1 cellular context compared by ENCODE assay signal in the genomic region with DNA sequence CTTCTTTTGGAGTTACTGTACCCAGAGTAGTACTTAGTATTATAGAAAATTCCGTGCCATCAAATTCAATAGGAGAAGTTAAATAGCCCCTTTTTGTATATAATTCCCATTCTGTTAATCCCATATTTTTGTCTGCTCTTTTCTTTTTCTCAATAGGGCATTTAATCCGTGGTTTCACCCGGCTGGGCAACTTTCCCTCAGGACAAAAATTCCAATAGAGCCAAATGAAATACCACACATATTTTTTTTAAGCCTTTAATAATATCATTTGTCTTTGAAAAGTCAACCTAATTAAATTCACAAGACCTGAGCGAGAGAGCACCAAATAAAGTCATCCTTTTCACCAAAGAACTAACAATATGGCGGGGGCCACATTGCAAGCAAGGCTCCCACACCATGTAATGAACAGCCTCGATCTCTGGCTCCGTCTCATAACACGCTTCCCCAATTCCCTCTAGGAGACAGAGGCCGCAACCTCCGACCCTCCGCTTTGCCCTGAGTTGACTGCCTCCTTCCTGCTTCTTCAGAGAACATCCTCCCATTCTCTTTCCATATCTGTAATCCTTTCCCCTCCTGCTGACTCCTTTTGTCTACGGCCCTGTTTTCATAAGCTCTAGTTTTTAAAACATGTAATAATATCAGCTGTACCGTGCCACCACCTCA.
TF ChIP-seq lines count a peak whose summit lies in the region.

No MANE protein-coding gene starts in this region.

TF ChIP-seq in GM12878, 131 proteins besides CTCF, POLR2A, EP300 and RAD21:
- no peak for TF ChIP-seq BCL11A (IDR thresholded peaks at IDR 0.05; ENCODE audit: low read depth, low read length)
- TF ChIP-seq MYC (IDR thresholded peaks at IDR 0.05; ENCODE audit: insufficient read depth, insufficient read length, insufficient replicate concordance, low read length, severe bottlenecking) = no peak
- TF ChIP-seq FOXM1 (IDR thresholded peaks at IDR 0.05; ENCODE audit: low read depth, low read length) = no peak
- no peak for TF ChIP-seq POU2F2 (IDR thresholded peaks at IDR 0.05; ENCODE audit: borderline replicate concordance, low read depth, low read length)
- TF ChIP-seq, protein P1, sequence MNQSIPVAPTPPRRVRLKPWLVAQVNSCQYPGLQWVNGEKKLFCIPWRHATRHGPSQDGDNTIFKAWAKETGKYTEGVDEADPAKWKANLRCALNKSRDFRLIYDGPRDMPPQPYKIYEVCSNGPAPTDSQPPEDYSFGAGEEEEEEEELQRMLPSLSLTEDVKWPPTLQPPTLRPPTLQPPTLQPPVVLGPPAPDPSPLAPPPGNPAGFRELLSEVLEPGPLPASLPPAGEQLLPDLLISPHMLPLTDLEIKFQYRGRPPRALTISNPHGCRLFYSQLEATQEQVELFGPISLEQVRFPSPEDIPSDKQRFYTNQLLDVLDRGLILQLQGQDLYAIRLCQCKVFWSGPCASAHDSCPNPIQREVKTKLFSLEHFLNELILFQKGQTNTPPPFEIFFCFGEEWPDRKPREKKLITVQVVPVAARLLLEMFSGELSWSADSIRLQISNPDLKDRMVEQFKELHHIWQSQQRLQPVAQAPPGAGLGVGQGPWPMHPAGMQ (IDR thresholded peaks at IDR 0.05; ENCODE audit: borderline replicate concordance) = no peak
- no peak for TF ChIP-seq ASH2L (IDR thresholded peaks at IDR 0.05; ENCODE audit: borderline replicate concordance, low read depth)
- no peak for TF ChIP-seq CREB1 (IDR thresholded peaks at IDR 0.05; ENCODE audit: low read depth)
- no peak for TF ChIP-seq BHLHE40 (IDR thresholded peaks at IDR 0.05; ENCODE audit: borderline replicate concordance in 1 of 2, low read depth in 2 of 2, low read length in 1 of 2)
- TF ChIP-seq ZSCAN29 (IDR thresholded peaks at IDR 0.05) = no peak
